Comparison of ENCODE assay signal across 21 cellular contexts in genomic region chr3:197189633-197190032, GRCh38.
A peak's percentile ranks its signal among the peaks of the same experiment; 100 is the strongest.
DNase-seq lines count a peak whose midpoint lies in the region; ATAC-seq, FAIRE-seq and TF ChIP-seq lines count a peak whose summit lies in the region.
"Had no signal": no experiment of that assay in that cellular context is flagged by ENCODE, and none has a peak within 500 bp of the region (broad histone marks: within the 10 kb centered on the region; RNA-seq: fewer than 3 reads in every experiment).

No MANE protein-coding gene starts in this region.

- no peak overlapping the region for H3K4me3 Mint-ChIP-seq in WTC11
- H3K4me3 Mint-ChIP-seq: stimulated activated memory B cell treated with anti-CD40 and anti-IgM and Interleukin-4, amounts not matched to agents 10 μg/mL and 1 μg/mL and 100 μg/mL, for 72 hours had no signal

- peaks cover 5% of the 10 kb centered on the region; the same call in 1 of the 2 replicates for H3K9me3 Mint-ChIP-seq in WTC11
- H3K9me3 Mint-ChIP-seq: stimulated activated memory B cell treated with anti-CD40 and anti-IgM and Interleukin-4, amounts not matched to agents 10 μg/mL and 1 μg/mL and 100 μg/mL, for 72 hours had no signal

- ATAC-seq in A549 (no peak), WTC11 (no peak), HG03139 (IDR thresholded peaks at IDR 0.05; ENCODE audit: unreplicated experiment) (no peak)
- ATAC-seq: HepG2; left lobe of liver; right cardiac atrium; stimulated activated memory B cell treated with anti-CD40 and anti-IgM and Interleukin-4, amounts not matched to agents 10 μg/mL and 1 μg/mL and 100 μg/mL, for 72 hours had no signal

- DNase-seq in A549 (ENCODE audit: low read depth in 1 of 2, low spot score in 1 of 2) (no peak), D721Med (ENCODE audit: insufficient read length, low spot score) (no peak), PC-9 (no peak), dermis blood vessel endothelial cell (peak; percentile 15), iPS-NIHi11 (ENCODE audit: low spot score) (no peak), WTC11 (ENCODE audit: low spot score) (no peak), OCI-M2 (lab: John Stamatoyannopoulos, UW; ENCODE audit: unreplicated experiment) (no peak)
- DNase-seq: activated effector memory CD4-positive, alpha-beta T cell treated with anti-CD3 and anti-CD28 coated beads, Interleukin-2, amount 50 U/mL, for 16 hours; amygdala; central memory CD4-positive, alpha-beta T cell; effector memory CD4-positive, alpha-beta T cell; NCI-H1417; NCI-H526; occipital lobe; right cardiac atrium; SHP77 treated with DMSO at 0.1 percent for 48 hours; tibial artery had no signal

- no peak overlapping the region for H2AFZ ChIP-seq in PC-9

- no peaks in the 10 kb centered on the region for H3K27me3 Mint-ChIP-seq in WTC11 (ENCODE audit: low read depth)
- H3K27me3 Mint-ChIP-seq: stimulated activated memory B cell treated with anti-CD40 and anti-IgM and Interleukin-4, amounts not matched to agents 10 μg/mL and 1 μg/mL and 100 μg/mL, for 72 hours had no signal

- peaks cover 91% of the 10 kb centered on the region for H3F3A ChIP-seq in PC-9 (ENCODE audit: insufficient read depth, low read depth)

- TF ChIP-seq CTCF in A549 (IDR thresholded peaks at IDR 0.05) (no peak), D721Med (IDR thresholded peaks at IDR 0.05; ENCODE audit: insufficient read depth, missing control alignments) (no peak), PC-9 (conservative IDR thresholded peaks at IDR 0.05) (no peak), WTC11 (IDR thresholded peaks at IDR 0.05) (no peak)

- H3K9me3 ChIP-seq in A549 (no peaks in the 10 kb centered on the region), PC-9 (ENCODE audit: insufficient read depth, low read depth) (no peaks in the 10 kb centered on the region)
- H3K9me3 ChIP-seq: tibial artery had no signal

- H3K27ac ChIP-seq in A549 = no peak overlapping the region
- H3K27ac ChIP-seq in PC-9 = peak overlapping the region; percentile 37
- H3K27ac ChIP-seq: tibial artery had no signal

- H3K79me2 ChIP-seq in PC-9 (ENCODE audit: low read depth) = peaks cover 91% of the 10 kb centered on the region

- 41% methylated on average over 3 of the region's 3 CpGs for WGBS in A549 (ENCODE audit: missing lambda C conversion rate)

- no peak for TF ChIP-seq RAD21 in A549 (conservative IDR thresholded peaks at IDR 0.05 in 1 of 2, IDR thresholded peaks at IDR 0.05 in 1 of 2)

- peaks cover 18% of the 10 kb centered on the region for H3K4me1 Mint-ChIP-seq in WTC11
- H3K4me1 Mint-ChIP-seq: stimulated activated memory B cell treated with anti-CD40 and anti-IgM and Interleukin-4, amounts not matched to agents 10 μg/mL and 1 μg/mL and 100 μg/mL, for 72 hours had no signal

- no TSS peak for BruUV-seq in PC-9 (replicated peaks; lab: Mats Ljungman, UMichigan)

- POLR2A ChIA-PET in A549 (lab: Yijun Ruan, JAX) (no interaction called here), PC-9 (lab: Charles Lee; ENCODE audit: unreplicated experiment) (interaction anchor here (0.5 to 0.6 kb wide), 3 partner anchors 306 to 636 kb away, joined by 5 to 13 read pairs (median 10); no protein-coding TSS in a partner anchor), WTC11 (lab: Charles Lee) (no interaction called here)

- peaks cover 7% of the 10 kb centered on the region for H3K36me3 Mint-ChIP-seq in WTC11

- no peak overlapping the region; the same call in 1 of the 2 replicates for H3K27ac Mint-ChIP-seq in WTC11
- H3K27ac Mint-ChIP-seq: stimulated activated memory B cell treated with anti-CD40 and anti-IgM and Interleukin-4, amounts not matched to agents 10 μg/mL and 1 μg/mL and 100 μg/mL, for 72 hours had no signal

- H3K4me3 ChIP-seq in A549 (no peak overlapping the region), PC-9 (no peak overlapping the region)
- H3K4me3 ChIP-seq: tibial artery had no signal

- peak overlapping the region; percentile 18; the same call in 1 of the 3 replicates for H3K4me2 ChIP-seq in A549
- peak overlapping the region; percentile 32; the same call in 1 of the 2 replicates for H3K4me2 ChIP-seq in PC-9

- no peaks in the 10 kb centered on the region for H3K27me3 ChIP-seq in PC-9 (ENCODE audit: insufficient read depth, low read depth)
- H3K27me3 ChIP-seq: tibial artery had no signal

- FAIRE-seq in A549 (lab: Jason Lieb, UNC) (no peak), D721Med (lab: Jason Lieb, UNC) (peak; percentile 83)
- FAIRE-seq: HepG2 had no signal

- CTCF ChIA-PET in A549 (lab: Yijun Ruan, JAX) (interaction anchor here (1.3 kb wide), 1 partner anchor 210 kb away, joined by 3 read pairs; no protein-coding TSS in a partner anchor), PC-9 (lab: Charles Lee) (no interaction called here), WTC11 (lab: Charles Lee) (no interaction called here)

- no peak for TF ChIP-seq EP300 in A549 (IDR thresholded peaks at IDR 0.05)

- H3K9me2 ChIP-seq in PC-9 (ENCODE audit: insufficient read depth) = no peaks in the 10 kb centered on the region

- peaks cover 80% of the 10 kb centered on the region for H4K20me1 ChIP-seq in PC-9 (ENCODE audit: insufficient read depth)

- intact Hi-C loops in PC-9 (cut with micrococcal nuclease; ENCODE audit: unreplicated experiment) = loop anchor here (10.0 kb wide), 2 partner anchors 585 to 665 kb away; no protein-coding TSS in a partner anchor

- no peak for TF ChIP-seq POLR2A in A549 (IDR thresholded peaks at IDR 0.05; ENCODE audit: low read length)

- H3K4me1 ChIP-seq in A549 (peaks cover 18% of the 10 kb centered on the region), PC-9 (replicated peaks; ENCODE audit: insufficient read depth) (peaks cover 16% of the 10 kb centered on the region)
- H3K4me1 ChIP-seq: tibial artery had no signal

- H3K36me3 ChIP-seq in PC-9 (ENCODE audit: low read depth) = peaks cover 17% of the 10 kb centered on the region; the same call in 1 of the 2 replicates
- H3K36me3 ChIP-seq: tibial artery had no signal

TF ChIP-seq in A549, 52 proteins besides CTCF, POLR2A, EP300 and RAD21:
- no peak for TF ChIP-seq NR3C1 (IDR thresholded peaks at IDR 0.05)
- no peak for TF ChIP-seq MAFK (IDR thresholded peaks at IDR 0.05; ENCODE audit: partially characterized antibody)
- TF ChIP-seq CBX8 (IDR thresholded peaks at IDR 0.05) = no peak
- TF ChIP-seq CEBPB (IDR thresholded peaks at IDR 0.05) = no peak
- TF ChIP-seq PBX3 (IDR thresholded peaks at IDR 0.05) = no peak
- TF ChIP-seq RARB (CRISPR knock-in tag; IDR thresholded peaks at IDR 0.05) = no peak
- no peak for TF ChIP-seq ZFP36 (IDR thresholded peaks at IDR 0.05; ENCODE audit: borderline replicate concordance, partially characterized antibody)
- no peak for TF ChIP-seq MAZ (IDR thresholded peaks at IDR 0.05; ENCODE audit: borderline replicate concordance, low read depth, low read length)
- no peak for TF ChIP-seq FOSB (CRISPR knock-in tag; IDR thresholded peaks at IDR 0.05)
- no peak for TF ChIP-seq ZSCAN20 (CRISPR knock-in tag; IDR thresholded peaks at IDR 0.05)

TF ChIP-seq in WTC11, 78 proteins besides CTCF, POLR2A, EP300 and RAD21:
- TF ChIP-seq IRF1 (CRISPR knock-in tag; IDR thresholded peaks at IDR 0.05) = no peak
- no peak for TF ChIP-seq ZNF232 (CRISPR knock-in tag; IDR thresholded peaks at IDR 0.05)
- no peak for TF ChIP-seq MLX (CRISPR knock-in tag; IDR thresholded peaks at IDR 0.05)
- no peak for TF ChIP-seq SMAD3 (CRISPR knock-in tag; IDR thresholded peaks at IDR 0.05; ENCODE audit: borderline replicate concordance)
- TF ChIP-seq TP53 (CRISPR knock-in tag; IDR thresholded peaks at IDR 0.05) = no peak
- TF ChIP-seq HMGA2 (CRISPR knock-in tag; IDR thresholded peaks at IDR 0.05) = no peak
- no peak for TF ChIP-seq HMGXB4 (CRISPR knock-in tag; IDR thresholded peaks at IDR 0.05)
- TF ChIP-seq TCF7 (CRISPR knock-in tag; IDR thresholded peaks at IDR 0.05; ENCODE audit: low read depth) = no peak
- no peak for TF ChIP-seq NR3C1 (CRISPR knock-in tag; conservative IDR thresholded peaks at IDR 0.05; ENCODE audit: low read depth)
